ENCODE assay signal across 28 cellular contexts in the genomic region with DNA sequence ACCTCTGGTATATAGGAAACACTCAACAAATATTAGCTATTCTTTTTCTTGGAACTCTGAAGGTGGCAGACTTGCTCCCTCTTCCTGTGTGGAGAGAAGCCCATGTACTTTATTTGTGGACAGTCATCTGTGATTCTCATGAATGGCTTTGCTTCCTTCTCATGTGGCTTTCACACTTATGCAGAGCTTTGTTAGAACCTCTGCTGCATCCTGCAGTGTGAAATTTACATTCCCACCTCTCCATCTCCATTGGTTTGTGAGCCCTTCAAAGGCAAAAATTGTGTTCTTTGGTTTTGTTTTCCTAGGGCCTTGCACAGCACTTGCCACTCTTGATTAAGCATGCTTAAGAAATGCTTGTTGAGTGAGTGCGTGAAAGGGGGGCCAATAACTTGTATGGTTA.
"Had no signal": no experiment of that assay in that cellular context is flagged by ENCODE, and none has a peak within 500 bp of the region (broad histone marks: within the 10 kb centered on the region; RNA-seq: fewer than 3 reads in every experiment).

No MANE protein-coding gene starts in this region.

- H3K27me3 ChIP-seq: colonic mucosa, esophagus muscularis mucosa, heart right ventricle, left lung, right atrium auricular region, suprapubic skin had no signal

- H3K9me3 Mint-ChIP-seq: dendritic cell treated with granulocyte-macrophage colony-stimulating factor and Interleukin-4, amounts not matched to agents 40 ng/mL and 50 ng/mL, for 4 days; naive thymus-derived CD8-positive, alpha-beta T cell; nephron progenitor cell; stimulated activated naive CD8-positive, alpha-beta T cell treated with anti-CD3 and anti-CD28 coated beads, Interleukin-15, amount 100 ng/mL, for 72 hours; type B pancreatic cell had no signal

- FAIRE-seq: endothelial cell of umbilical vein, islet of Langerhans had no signal

- H3K4me3 Mint-ChIP-seq: dendritic cell treated with granulocyte-macrophage colony-stimulating factor and Interleukin-4, amounts not matched to agents 40 ng/mL and 50 ng/mL, for 4 days; naive thymus-derived CD8-positive, alpha-beta T cell; nephron progenitor cell; stimulated activated naive CD8-positive, alpha-beta T cell treated with anti-CD3 and anti-CD28 coated beads, Interleukin-15, amount 100 ng/mL, for 72 hours; type B pancreatic cell had no signal

- DNase-seq: colonic mucosa; effector CD8-positive, alpha-beta T cell; foreskin melanocyte; glutamatergic neuron; heart right ventricle; hypothalamus; left cardiac atrium; left lung; mesenchymal stem cell; midbrain; naive thymus-derived CD8-positive, alpha-beta T cell; nephron progenitor cell; nucleus accumbens; stimulated activated CD4-positive, alpha-beta T cell treated with anti-CD3 and anti-CD28 coated beads, Interleukin-12 subunit alpha, Interleukin-12 subunit beta, amount 100 ng/mL, for 4 hours; stimulated activated CD4-positive, alpha-beta T cell treated with anti-CD3 and anti-CD28 coated beads, Interleukin-1b, Interleukin-23, amount 100 ng/mL, for 48 hours; stimulated activated CD4-positive, alpha-beta T cell treated with anti-CD3 and anti-CD28 coated beads, Interleukin-4, amount 100 ng/mL, for 1 hour; stimulated activated CD8-positive, alpha-beta memory T cell treated with anti-CD3 and anti-CD28 coated beads, Interleukin-4, amount 100 ng/mL, for 48 hours; stimulated activated naive CD4-positive, alpha-beta T cell; stimulated activated naive CD8-positive, alpha-beta T cell treated with anti-CD3 and anti-CD28 coated beads, Interleukin-15, amount 100 ng/mL, for 72 hours had no signal

- H3K27me3 Mint-ChIP-seq: dendritic cell treated with granulocyte-macrophage colony-stimulating factor and Interleukin-4, amounts not matched to agents 40 ng/mL and 50 ng/mL, for 4 days; naive thymus-derived CD8-positive, alpha-beta T cell; stimulated activated naive CD8-positive, alpha-beta T cell treated with anti-CD3 and anti-CD28 coated beads, Interleukin-15, amount 100 ng/mL, for 72 hours; type B pancreatic cell had no signal

- H3K27ac Mint-ChIP-seq: dendritic cell treated with granulocyte-macrophage colony-stimulating factor and Interleukin-4, amounts not matched to agents 40 ng/mL and 50 ng/mL, for 4 days; naive thymus-derived CD8-positive, alpha-beta T cell; stimulated activated naive CD8-positive, alpha-beta T cell treated with anti-CD3 and anti-CD28 coated beads, Interleukin-15, amount 100 ng/mL, for 72 hours; type B pancreatic cell had no signal

- H3K4me2 ChIP-seq: smooth muscle cell had no signal

- H3K27ac ChIP-seq: colonic mucosa, esophagus muscularis mucosa, heart right ventricle, left lung, prostate gland, right atrium auricular region, suprapubic skin had no signal

- H3K4me3 ChIP-seq: colonic mucosa, esophagus muscularis mucosa, heart right ventricle, left lung, prostate gland, right atrium auricular region, smooth muscle cell, suprapubic skin had no signal

- H3K4me1 Mint-ChIP-seq: stimulated activated naive CD8-positive, alpha-beta T cell treated with anti-CD3 and anti-CD28 coated beads, Interleukin-15, amount 100 ng/mL, for 72 hours had no signal

- H3K36me3 ChIP-seq: colonic mucosa, esophagus muscularis mucosa, heart right ventricle, left lung, prostate gland, right atrium auricular region, suprapubic skin had no signal

- H3K4me1 ChIP-seq: colonic mucosa, left lung, prostate gland, right atrium auricular region, suprapubic skin had no signal
